In genomic region chr4:111362891-111363290, GRCh38 we compare ENCODE assay signal across 1 cellular context.
TF ChIP-seq lines count a peak whose summit lies in the region.

No MANE protein-coding gene starts in this region.

TF ChIP-seq in H1, 55 proteins besides CTCF, POLR2A, EP300 and RAD21:
- TF ChIP-seq ATF2 (IDR thresholded peaks at IDR 0.05; ENCODE audit: low read length) (no peak), JUND (IDR thresholded peaks at IDR 0.05; ENCODE audit: low read length) (no peak), CTBP2 (IDR thresholded peaks at IDR 0.05; ENCODE audit: borderline replicate concordance, insufficient read depth, insufficient read length, low read length) (no peak), MAX (IDR thresholded peaks at IDR 0.05) (no peak), BCL11A (IDR thresholded peaks at IDR 0.05; ENCODE audit: low read depth in 2 of 2, low read length in 2 of 2) (no peak), RFX5 (IDR thresholded peaks at IDR 0.05; ENCODE audit: borderline replicate concordance, low read depth, low read length) (no peak), POU5F1 (IDR thresholded peaks at IDR 0.05; ENCODE audit: low read depth, low read length) (no peak), HDAC2 (IDR thresholded peaks at IDR 0.05; ENCODE audit: borderline replicate concordance in 1 of 2, low read depth in 2 of 2, low read length in 2 of 2) (no peak), SRF (IDR thresholded peaks at IDR 0.05; ENCODE audit: low read depth, low read length) (no peak), CEBPB (IDR thresholded peaks at IDR 0.05; ENCODE audit: low read depth, low read length) (no peak), TBP (IDR thresholded peaks at IDR 0.05; ENCODE audit: low read depth, low read length) (no peak), SAP30 (IDR thresholded peaks at IDR 0.05; ENCODE audit: insufficient read depth, insufficient replicate concordance, low read length) (no peak), SIRT6 (IDR thresholded peaks at IDR 0.05; ENCODE audit: low read length) (no peak), YY1 (IDR thresholded peaks at IDR 0.05; ENCODE audit: low read depth, low read length) (no peak)
